ENCODE assay signal across 3 cellular contexts in the genomic region with DNA sequence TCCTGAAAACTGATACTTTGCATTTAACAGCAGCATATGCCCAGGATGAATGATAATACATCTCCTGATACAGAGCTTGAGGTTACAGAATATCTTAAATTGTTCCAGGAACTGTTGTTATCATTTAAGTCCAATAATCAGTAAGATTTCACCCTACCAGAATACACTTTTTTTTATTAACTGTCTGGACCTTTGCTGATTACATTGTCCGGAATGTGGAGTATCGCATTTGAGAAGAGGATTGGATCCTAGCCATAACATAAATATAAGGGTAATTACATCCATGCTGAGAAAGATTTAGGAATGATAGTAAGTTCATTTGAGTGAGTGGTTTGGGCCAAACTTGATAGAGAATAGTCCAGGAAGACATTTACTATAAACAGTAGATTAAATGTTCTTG.
DNase-seq lines count a peak whose midpoint lies in the region; ATAC-seq and TF ChIP-seq lines count a peak whose summit lies in the region.
"Not testable (repeated sequence)": the region's sequence is repeated elsewhere in the genome, so short reads cannot be mapped to it uniquely, and the experiment has no call there.

No MANE protein-coding gene starts in this region.

- not testable (repeated sequence) for H3K9me3 ChIP-seq in IMR-90 (ENCODE audit: control insufficient read depth, insufficient read depth, low read length)

- not testable (repeated sequence) for H3K4me3 ChIP-seq in IMR-90 (ENCODE audit: insufficient read depth, low read depth, low read length); brain microvascular endothelial cell (ENCODE audit: low read depth, low read length)

- dilution Hi-C loops in IMR-90 (cut with HindIII; ENCODE audit: low sequenced_read_pairs, unreplicated experiment): not testable (repeated sequence)

- H2BK5ac ChIP-seq in IMR-90 (ENCODE audit: low read depth, low read length, poor library complexity, severe bottlenecking): not testable (repeated sequence)

- H3K79me1 ChIP-seq in IMR-90 (ENCODE audit: low read depth in 1 of 2, low read length in 2 of 2): not testable (repeated sequence)

- DNase-seq in IMR-90: not testable (repeated sequence)
- DNase-seq in brain microvascular endothelial cell: peak; percentile 4

- not testable (repeated sequence) for H2BK15ac ChIP-seq in IMR-90 (ENCODE audit: low read depth, low read length)

- not testable (repeated sequence) for H3K36me3 ChIP-seq in IMR-90 (ENCODE audit: control insufficient read depth, insufficient read depth, low read length); brain microvascular endothelial cell (replicated peaks)

- H3K9ac ChIP-seq in IMR-90 (ENCODE audit: low read depth, low read length): not testable (repeated sequence)

- not testable (repeated sequence) for H2BK20ac ChIP-seq in IMR-90 (ENCODE audit: low read depth, low read length)

- not testable (repeated sequence) for BruUV-seq in IMR-90 (replicated peaks; lab: Mats Ljungman, UMichigan)

- not testable (repeated sequence) for H3K27ac ChIP-seq in IMR-90 (ENCODE audit: insufficient read depth, low read length); brain microvascular endothelial cell

- intact Hi-C loops in IMR-90 (cut with micrococcal nuclease): not testable (repeated sequence)

- H3K14ac ChIP-seq in IMR-90 (replicated peaks; ENCODE audit: low read depth, low read length): not testable (repeated sequence)

- H3K9me1 ChIP-seq in IMR-90 (ENCODE audit: insufficient read depth, low read length): not testable (repeated sequence)

- H2BK120ac ChIP-seq in IMR-90 (ENCODE audit: low read depth, low read length): not testable (repeated sequence)

- TF ChIP-seq POLR2A in IMR-90 (IDR thresholded peaks at IDR 0.05; ENCODE audit: low read depth, low read length): not testable (repeated sequence)

- POLR2A ChIA-PET in IMR-90 (lab: Charles Lee; ENCODE audit: unreplicated experiment): not testable (repeated sequence)

- not testable (repeated sequence) for TF ChIP-seq CTCF in IMR-90 (conservative IDR thresholded peaks at IDR 0.05; ENCODE audit: low read depth, low read length); brain microvascular endothelial cell (IDR thresholded peaks at IDR 0.05; ENCODE audit: low read depth, low read length, missing control alignments)

- in situ Hi-C loops in IMR-90 (cut with MboI; ENCODE audit: low sequenced_read_pairs); brain microvascular endothelial cell (cut with HindIII; ENCODE audit: low pct_ligation_motif_present, low sequenced_read_pairs): not testable (repeated sequence)

- H3K4me2 ChIP-seq in IMR-90 (ENCODE audit: low read depth, low read length): not testable (repeated sequence)

- H3K27me3 ChIP-seq in IMR-90 (ENCODE audit: control insufficient read depth, insufficient read depth, low read length); brain microvascular endothelial cell (replicated peaks): not testable (repeated sequence)

- H2AK9ac ChIP-seq in IMR-90 (replicated peaks; ENCODE audit: low read depth, low read length, poor library complexity): not testable (repeated sequence)

- not testable (repeated sequence) for H3K18ac ChIP-seq in IMR-90 (ENCODE audit: low read depth, low read length)

- not testable (repeated sequence) for H4K20me1 ChIP-seq in IMR-90 (ENCODE audit: insufficient read depth, low read length)

- H4K91ac ChIP-seq in IMR-90 (ENCODE audit: insufficient read depth, low read depth, low read length): not testable (repeated sequence)

- H3K4me1 ChIP-seq in IMR-90 (ENCODE audit: control insufficient read depth, insufficient read depth, low read length): not testable (repeated sequence)

- H3K4ac ChIP-seq in IMR-90 (ENCODE audit: low read depth, low read length): not testable (repeated sequence)

- TF ChIP-seq RAD21 in IMR-90 (IDR thresholded peaks at IDR 0.05; ENCODE audit: low read length): not testable (repeated sequence)

- not testable (repeated sequence) for H4K5ac ChIP-seq in IMR-90 (ENCODE audit: low read depth, low read length)

- not testable (repeated sequence) for H3K23ac ChIP-seq in IMR-90 (ENCODE audit: low read depth, low read length)

- no CpG with 5 or more reads among the region's 2 CpGs for WGBS in IMR-90 (ENCODE audit: extremely low coverage in 2 of 2, insufficient read length in 1 of 2), 2 experiments

- H2AFZ ChIP-seq in IMR-90 (replicated peaks; ENCODE audit: low read length, poor library complexity): not testable (repeated sequence)

- H2AK5ac ChIP-seq in IMR-90 (ENCODE audit: low read depth, low read length): not testable (repeated sequence)

- not testable (repeated sequence) for H4K8ac ChIP-seq in IMR-90 (ENCODE audit: low read depth in 2 of 2, low read length in 2 of 2)

- H3K56ac ChIP-seq in IMR-90 (ENCODE audit: extremely low read depth, insufficient read depth, low read length): not testable (repeated sequence)

- CTCF ChIA-PET in IMR-90 (lab: Yijun Ruan, JAX): not testable (repeated sequence)

- ATAC-seq in IMR-90 (ENCODE audit: low read depth): peak; percentile 59
- ATAC-seq in SK-N-SH treated with all-trans-retinoic acid at 6 μM for 48 hours: peak; percentile 65
